15 cellular contexts compared by ENCODE assay signal in genomic region chr1:151981178-151981525, GRCh38. TPM values are rescaled to one million over a fixed set of nuclear protein-coding genes. Genes with fewer than 3 reads are reported as not detected.
DNase-seq lines count a peak whose midpoint lies in the region; ATAC-seq and FAIRE-seq lines count a peak whose summit lies in the region.
"Had no signal": no experiment of that assay in that cellular context is flagged by ENCODE, and none has a peak within 500 bp of the region (broad histone marks: within the 10 kb centered on the region; RNA-seq: fewer than 3 reads in every experiment).

No MANE protein-coding gene starts in this region.

- no peak for ATAC-seq in right cardiac atrium
- ATAC-seq in Right ventricle myocardium superior (ENCODE audit: poor library complexity): no peak

- H3K27ac Mint-ChIP-seq in CD8-positive, alpha-beta memory T cell: peak overlapping the region in 2 of 8 donors; percentile 32 to 64
- H3K27ac Mint-ChIP-seq: endodermal cell, nephron progenitor cell had no signal

- H3K4me3 ChIP-seq in right cardiac atrium (ENCODE audit: low read length): no peak overlapping the region
- H3K4me3 ChIP-seq in CD8-positive, alpha-beta memory T cell (ENCODE audit: low read length): no peak overlapping the region
- H3K4me3 ChIP-seq: skin epidermis had no signal

- H3K9me3 Mint-ChIP-seq in CD8-positive, alpha-beta memory T cell: no peaks in the 10 kb centered on the region
- H3K9me3 Mint-ChIP-seq: endodermal cell, nephron progenitor cell had no signal

- no peak overlapping the region for H3K4me3 Mint-ChIP-seq in CD8-positive, alpha-beta memory T cell
- H3K4me3 Mint-ChIP-seq: endodermal cell, nephron progenitor cell had no signal

- POLR2A ChIA-PET in CD8-positive, alpha-beta memory T cell (lab: Charles Lee): no interaction called here

- H3K4me1 Mint-ChIP-seq in CD8-positive, alpha-beta memory T cell: peaks cover 30 to 52% (median 43%) of the 10 kb centered on the region in 3 donors

- H3K27me3 Mint-ChIP-seq in CD8-positive, alpha-beta memory T cell: no peaks in the 10 kb centered on the region

- no peak for FAIRE-seq in GM19239 (lab: Jason Lieb, UNC)
- FAIRE-seq: bronchial epithelial cell, D721Med had no signal

- WGBS in right cardiac atrium: 72% methylated on average over 5 of the region's 5 CpGs

- H3K27ac ChIP-seq in right cardiac atrium (ENCODE audit: low read length): peak overlapping the region; percentile 48
- H3K27ac ChIP-seq in CD8-positive, alpha-beta memory T cell (ENCODE audit: low read depth, low read length): no peak overlapping the region

- peaks cover 8% of the 10 kb centered on the region for H3K4me1 ChIP-seq in right cardiac atrium (ENCODE audit: control insufficient read depth, insufficient read depth, low read length)
- peaks cover 26% of the 10 kb centered on the region for H3K4me1 ChIP-seq in CD8-positive, alpha-beta memory T cell (ENCODE audit: insufficient read depth, low read length)

- CTCF ChIA-PET in CD8-positive, alpha-beta memory T cell (lab: Charles Lee): interaction anchor here (1.7 to 6.0 kb wide), 2 partner anchors 15 to 19 kb away, joined by 4 to 31 read pairs; no protein-coding TSS in a partner anchor

- peaks cover 40% of the 10 kb centered on the region for H3K36me3 ChIP-seq in CD8-positive, alpha-beta memory T cell (ENCODE audit: insufficient read depth, low read length)

- no peaks in the 10 kb centered on the region for H3K27me3 ChIP-seq in right cardiac atrium (ENCODE audit: control insufficient read depth, insufficient read depth)
- no peaks in the 10 kb centered on the region for H3K27me3 ChIP-seq in CD8-positive, alpha-beta memory T cell (ENCODE audit: insufficient read depth, low read length, poor library complexity, severe bottlenecking)

- no peaks in the 10 kb centered on the region for H3K9me3 ChIP-seq in right cardiac atrium (ENCODE audit: control insufficient read depth, low read length)
- no peaks in the 10 kb centered on the region for H3K9me3 ChIP-seq in CD8-positive, alpha-beta memory T cell (ENCODE audit: low read length)

- intact Hi-C loops in right cardiac atrium (cut with DNase I): no loop called here
- intact Hi-C loops in Right ventricle myocardium superior (cut with DNase I): no loop called here

- no peak for DNase-seq in right cardiac atrium
- no peak for DNase-seq in Right ventricle myocardium superior
- peak; percentile 78 for DNase-seq in amniotic epithelial cell (ENCODE audit: low read depth)
- peak; percentile 66 for DNase-seq in kidney tubule cell (ENCODE audit: low spot score)
- DNase-seq in NAMALWA (ENCODE audit: low spot score): no peak
- no peak for DNase-seq in NCI-H187 treated with DMSO at 0.1 percent for 48 hours (lab: John Stamatoyannopoulos, UW)
- DNase-seq in CD8-positive, alpha-beta memory T cell: no peak
- DNase-seq in GM19239 (ENCODE audit: insufficient read length, low spot score): no peak
- DNase-seq: activated gamma-delta T cell treated with Interleukin-2 at 50 U/mL for 16 hours, endodermal cell, NCI-H526, nephron progenitor cell had no signal

- H3K36me3 Mint-ChIP-seq in CD8-positive, alpha-beta memory T cell: peaks cover 13 to 61% (median 21%) of the 10 kb centered on the region in 3 donors

RNA-seq across cellular contexts. Expression of gene S100A10, which starts 12.5 kb away (rescaled TPM):
- 100 to 1,000 TPM; 108 to 245 (median 200) TPM for total RNA-seq in right cardiac atrium
- polyA plus RNA-seq in right cardiac atrium: 223 TPM
- total RNA-seq in Right ventricle myocardium superior: 230 TPM
- 100 to 1,000 TPM; 263 to 279 TPM for total RNA-seq in CD8-positive, alpha-beta memory T cell
- 1,167 TPM for polyA plus RNA-seq in CD8-positive, alpha-beta memory T cell

RNA-seq across cellular contexts. Expression of gene S100A11, which starts 55.7 kb away (rescaled TPM):
- total RNA-seq in right cardiac atrium (100 to 1,000 TPM in 3 of 4 donors, 10 to 100 TPM in 1; 56.3 to 144 (median 113) TPM), Right ventricle myocardium superior (64.5 TPM)
- polyA plus RNA-seq in right cardiac atrium: 227 TPM
- total RNA-seq in CD8-positive, alpha-beta memory T cell: 100 to 1,000 TPM; 257 to 262 TPM
- polyA plus RNA-seq in CD8-positive, alpha-beta memory T cell: 554 TPM

Comparison
In these comparisons a context has a peak if more than half of its experiments do, and no peak if none do; other contexts are left out.
1. DNase-seq: peak in amniotic epithelial cell (single experiment) and kidney tubule cell (single experiment); none in right cardiac atrium (0 of 3), Right ventricle myocardium superior (single experiment), NAMALWA (single experiment), NCI-H187 treated with DMSO at 0.1 percent for 48 hours (single experiment), CD8-positive, alpha-beta memory T cell (0 of 5) and GM19239 (single experiment).